ENCODE assay signal across 8 cellular contexts in genomic region chr12:120199025-120199424, GRCh38. TPM values are rescaled to one million over a fixed set of nuclear protein-coding genes. Genes with fewer than 3 reads are reported as not detected.
DNase-seq lines count a peak whose midpoint lies in the region; ATAC-seq, FAIRE-seq and TF ChIP-seq lines count a peak whose summit lies in the region.

No MANE protein-coding gene starts in this region.

- H3K36me3 ChIP-seq in fibroblast of lung (ENCODE audit: control insufficient read depth, insufficient read depth, low read length): peaks cover 17% of the 10 kb centered on the region

- H3K27ac ChIP-seq in VCaP: peak overlapping the region; percentile 97
- peak overlapping the region; percentile 95 for H3K27ac ChIP-seq in fibroblast of lung (ENCODE audit: insufficient read depth, low read length)

- peak overlapping the region; percentile 80 for H3K4me2 ChIP-seq in fibroblast of lung (ENCODE audit: extremely low read depth, insufficient read depth, low read length)

- FAIRE-seq in RCC 7860 (lab: Jason Lieb, UNC): no peak

- no peak for ATAC-seq in stimulated activated memory B cell treated with anti-CD40 and anti-IgM and Interleukin-4, amounts not matched to agents 10 μg/mL and 1 μg/mL and 100 μg/mL, for 72 hours

- peak overlapping the region; percentile 75 to 99 (median 98) for H3K4me3 ChIP-seq in fibroblast of lung (replicated peaks in 1 of 4; ENCODE audit: control extremely low read depth in 1 of 4, insufficient read depth in 1 of 4, low read depth in 3 of 4, low read length in 4 of 4)

- peaks cover 46% of the 10 kb centered on the region for H3K79me2 ChIP-seq in fibroblast of lung (ENCODE audit: control insufficient read depth, insufficient read depth, low read length)

- H3K27me3 ChIP-seq in fibroblast of lung (ENCODE audit: control insufficient read depth, insufficient read depth, low read length): no peaks in the 10 kb centered on the region

- no peaks in the 10 kb centered on the region for H3K9me3 ChIP-seq in fibroblast of lung (ENCODE audit: control insufficient read depth, insufficient read depth, low read depth, low read length)

- H3K4me1 Mint-ChIP-seq in T-helper 1 cell treated with Interleukin-12 subunit alpha and Interleukin-12 subunit beta and Interleukin-4 antibody, amounts not matched to agents 30 μg/mL and 1 μg/mL, for 36 hours (ENCODE audit: low read depth): peaks cover 35% of the 10 kb centered on the region
- peaks cover 42% of the 10 kb centered on the region for H3K4me1 Mint-ChIP-seq in stimulated activated memory B cell treated with anti-CD40 and anti-IgM and Interleukin-4, amounts not matched to agents 10 μg/mL and 1 μg/mL and 100 μg/mL, for 72 hours

- no peaks in the 10 kb centered on the region for H3K27me3 Mint-ChIP-seq in T-helper 1 cell treated with Interleukin-12 subunit alpha and Interleukin-12 subunit beta and Interleukin-4 antibody, amounts not matched to agents 30 μg/mL and 1 μg/mL, for 36 hours (ENCODE audit: low read depth)
- no peaks in the 10 kb centered on the region for H3K27me3 Mint-ChIP-seq in stimulated activated memory B cell treated with anti-CD40 and anti-IgM and Interleukin-4, amounts not matched to agents 10 μg/mL and 1 μg/mL and 100 μg/mL, for 72 hours

- no peaks in the 10 kb centered on the region for H4K20me1 ChIP-seq in fibroblast of lung (ENCODE audit: control insufficient read depth, extremely low read depth, insufficient read depth, low read length)

- TF ChIP-seq CTCF in VCaP (conservative IDR thresholded peaks at IDR 0.05) (no peak), fibroblast of lung (conservative IDR thresholded peaks at IDR 0.05 in 1 of 2, IDR thresholded peaks at IDR 0.05 in 1 of 2; ENCODE audit: low read depth in 1 of 2, low read length in 2 of 2) (no peak)

- DNase-seq in T-helper 1 cell (no peak), fibroblast of lung (ENCODE audit: low read depth in 2 of 2) (no peak), NCI-H524 treated with DMSO at 0.1 percent for 48 hours (lab: John Stamatoyannopoulos, UW) (no peak), MV-4-11 (lab: John Stamatoyannopoulos, UW) (no peak), RCC 7860 (ENCODE audit: low spot score) (no peak)

- no peak overlapping the region for H2AFZ ChIP-seq in fibroblast of lung (ENCODE audit: low read length)

- H3K4me1 ChIP-seq in fibroblast of lung (ENCODE audit: control insufficient read depth, extremely low read depth, insufficient read depth, low read length): peaks cover 21% of the 10 kb centered on the region

- peak overlapping the region; percentile 98 for H3K4me3 Mint-ChIP-seq in T-helper 1 cell treated with Interleukin-12 subunit alpha and Interleukin-12 subunit beta and Interleukin-4 antibody, amounts not matched to agents 30 μg/mL and 1 μg/mL, for 36 hours
- H3K4me3 Mint-ChIP-seq in stimulated activated memory B cell treated with anti-CD40 and anti-IgM and Interleukin-4, amounts not matched to agents 10 μg/mL and 1 μg/mL and 100 μg/mL, for 72 hours: peak overlapping the region; percentile 93

- peaks cover 40% of the 10 kb centered on the region for H3K36me3 Mint-ChIP-seq in T-helper 1 cell treated with Interleukin-12 subunit alpha and Interleukin-12 subunit beta and Interleukin-4 antibody, amounts not matched to agents 30 μg/mL and 1 μg/mL, for 36 hours (ENCODE audit: low read depth)
- H3K36me3 Mint-ChIP-seq in stimulated activated memory B cell treated with anti-CD40 and anti-IgM and Interleukin-4, amounts not matched to agents 10 μg/mL and 1 μg/mL and 100 μg/mL, for 72 hours: peaks cover 32% of the 10 kb centered on the region

- H3K9ac ChIP-seq in fibroblast of lung (ENCODE audit: insufficient read depth, low read length): no peak overlapping the region

- H3K27ac Mint-ChIP-seq in T-helper 1 cell treated with Interleukin-12 subunit alpha and Interleukin-12 subunit beta and Interleukin-4 antibody, amounts not matched to agents 30 μg/mL and 1 μg/mL, for 36 hours: peak overlapping the region; percentile 90
- peak overlapping the region; percentile 99 for H3K27ac Mint-ChIP-seq in stimulated activated memory B cell treated with anti-CD40 and anti-IgM and Interleukin-4, amounts not matched to agents 10 μg/mL and 1 μg/mL and 100 μg/mL, for 72 hours

- H3K9me3 Mint-ChIP-seq in T-helper 1 cell treated with Interleukin-12 subunit alpha and Interleukin-12 subunit beta and Interleukin-4 antibody, amounts not matched to agents 30 μg/mL and 1 μg/mL, for 36 hours: no peaks in the 10 kb centered on the region
- H3K9me3 Mint-ChIP-seq in stimulated activated memory B cell treated with anti-CD40 and anti-IgM and Interleukin-4, amounts not matched to agents 10 μg/mL and 1 μg/mL and 100 μg/mL, for 72 hours: no peaks in the 10 kb centered on the region

RNA-seq across cellular contexts. Expression of gene RPLP0, which starts 1.9 kb away (rescaled TPM):
- 3,063 and 3,837 TPM in 2 replicates for total RNA-seq in fibroblast of lung
- polyA plus RNA-seq in fibroblast of lung: 5,137 and 6,435 TPM in 2 replicates
- 2,788 and 3,168 TPM in 2 replicates for polyA plus RNA-seq in fibroblast of lung (2012)
- 5,479 and 5,944 TPM in 2 replicates for polyA minus RNA-seq in fibroblast of lung (ENCODE audit: low replicate concordance)

RNA-seq across cellular contexts. Expression of gene GCN1, which starts 4.5 kb away (rescaled TPM):
- 86.8 and 93.1 TPM in 2 replicates for total RNA-seq in fibroblast of lung
- 30.8 and 45.8 TPM in 2 replicates for polyA plus RNA-seq in fibroblast of lung
- polyA plus RNA-seq in fibroblast of lung (2012): 35.6 and 52.5 TPM in 2 replicates
- polyA minus RNA-seq in fibroblast of lung (ENCODE audit: low replicate concordance): 310 and 482 TPM in 2 replicates
